In genomic region chr5:177302354-177303110, GRCh38 we compare ENCODE assay signal across 8 cellular contexts. TPM values are rescaled to one million over a fixed set of nuclear protein-coding genes. Genes with fewer than 3 reads are reported as not detected.
DNase-seq lines count a peak whose midpoint lies in the region; ATAC-seq, FAIRE-seq and TF ChIP-seq lines count a peak whose summit lies in the region.

No MANE protein-coding gene starts in this region.

- peak overlapping the region; percentile 95 for H3K4me3 Mint-ChIP-seq in activated naive CD8-positive, alpha-beta T cell treated with anti-CD3 and anti-CD28 coated beads, Interleukin-2, amount 10 ng/mL, durations not matched to agents 7 days and 5 days

- POLR2A ChIA-PET in activated naive CD8-positive, alpha-beta T cell treated with anti-CD3 and anti-CD28 coated beads, Interleukin-2, amount 10 ng/mL, durations not matched to agents 7 days and 5 days (lab: Charles Lee) = interaction anchor here (1.2 to 6.5 kb wide), 4 partner anchors 9 to 169 kb away, joined by 3 to 51 read pairs (median 10); partner anchors contain the start of genes MXD3 and NSD1

- no peaks in the 10 kb centered on the region for H3K9me3 Mint-ChIP-seq in activated naive CD8-positive, alpha-beta T cell treated with anti-CD3 and anti-CD28 coated beads, Interleukin-2, amount 10 ng/mL, durations not matched to agents 7 days and 5 days

- peak overlapping the region; percentile 98 for H3K9ac ChIP-seq in keratinocyte (ENCODE audit: control insufficient read depth, extremely low read depth, insufficient read depth, low read length)

- peaks cover 28% of the 10 kb centered on the region for H3K36me3 Mint-ChIP-seq in activated naive CD8-positive, alpha-beta T cell treated with anti-CD3 and anti-CD28 coated beads, Interleukin-2, amount 10 ng/mL, durations not matched to agents 7 days and 5 days

- H3K4me1 ChIP-seq in keratinocyte (ENCODE audit: control insufficient read depth, extremely low read depth, insufficient read depth, low read length) (peaks cover 48% of the 10 kb centered on the region), thoracic aorta (ENCODE audit: control insufficient read depth in 1 of 2, low read depth in 2 of 2) (peaks cover 32 to 40% of the 10 kb centered on the region in 2 donors)

- H3K9me3 ChIP-seq in keratinocyte (ENCODE audit: control insufficient read depth, low read depth, low read length) = no peaks in the 10 kb centered on the region
- no peaks in the 10 kb centered on the region for H3K9me3 ChIP-seq in thoracic aorta

- H3K27ac ChIP-seq in HL-60 (replicated peaks) (peak overlapping the region; percentile 87), keratinocyte (ENCODE audit: control insufficient read depth, insufficient read depth, low read length) (peak overlapping the region; percentile 72), thoracic aorta (no peak overlapping the region)

- H3K4me3 ChIP-seq in HL-60 (replicated peaks; ENCODE audit: insufficient read depth, low read length) (peak overlapping the region; percentile 91), keratinocyte (ENCODE audit: control insufficient read depth in 2 of 3, extremely low read depth in 1 of 3, insufficient read depth in 2 of 3, low read depth in 1 of 3, low read length in 3 of 3) (peak overlapping the region; percentile 84 to 87 (median 85)), thoracic aorta (peak overlapping the region; percentile 93)

- H3K27me3 ChIP-seq in HL-60 (ENCODE audit: insufficient read depth, poor library complexity, severe bottlenecking) (no peaks in the 10 kb centered on the region), keratinocyte (ENCODE audit: control insufficient read depth, extremely low read depth, insufficient read depth, low read length) (no peaks in the 10 kb centered on the region), thoracic aorta (replicated peaks; ENCODE audit: insufficient read depth) (no peaks in the 10 kb centered on the region)

- peak overlapping the region; percentile 79 for H3K4me2 ChIP-seq in keratinocyte (ENCODE audit: control insufficient read depth, extremely low read depth, insufficient read depth, low read depth, low read length)

- H3K9me1 ChIP-seq in keratinocyte (ENCODE audit: control insufficient read depth, extremely low read depth, insufficient read depth, low read length) = peaks cover 10% of the 10 kb centered on the region

- DNase-seq in AML-193 (lab: John Stamatoyannopoulos, UW) (peak; percentile 57 to 71), HL-60 (ENCODE audit: low read depth in 1 of 2, low spot score in 1 of 2) (peak in 1 of 2 experiments; percentile 31), keratinocyte (ENCODE audit: low read depth, low spot score) (no peak), thoracic aorta (ENCODE audit: low spot score) (no peak), anterior cingulate cortex (lab: John Stamatoyannopoulos, UW) (no peak)
- DNase-seq in activated naive CD8-positive, alpha-beta T cell treated with anti-CD3 and anti-CD28 coated beads, Interleukin-2, amount 10 ng/mL, durations not matched to agents 7 days and 5 days = no peak

- peaks cover 21% of the 10 kb centered on the region for H3K79me2 ChIP-seq in keratinocyte (ENCODE audit: control insufficient read depth, insufficient read depth, low read length)

- peaks cover 4 to 32% of the 10 kb centered on the region in 2 experiments for H3K36me3 ChIP-seq in keratinocyte (ENCODE audit: control insufficient read depth in 2 of 2, extremely low read depth in 1 of 2, insufficient read depth in 2 of 2, low read length in 2 of 2)
- H3K36me3 ChIP-seq in thoracic aorta = peaks cover 14% of the 10 kb centered on the region

- TF ChIP-seq CTCF in HL-60 (IDR thresholded peaks at IDR 0.05; ENCODE audit: insufficient read depth, low read length) (no peak), keratinocyte (optimal IDR thresholded peaks at IDR 0.05 in 1 of 3, IDR thresholded peaks at IDR 0.05 in 1 of 3, conservative IDR thresholded peaks at IDR 0.05 in 1 of 3; ENCODE audit: extremely low read depth in 1 of 3, insufficient read depth in 2 of 3, low read length in 3 of 3) (peak; percentile 24 to 38 (median 32)), thoracic aorta (IDR thresholded peaks at IDR 0.05) (no peak)

- no peak for FAIRE-seq in keratinocyte (lab: Jason Lieb, UNC)

- no peak overlapping the region for H2AFZ ChIP-seq in keratinocyte (ENCODE audit: control insufficient read depth, low read length)

- H3K27me3 Mint-ChIP-seq in activated naive CD8-positive, alpha-beta T cell treated with anti-CD3 and anti-CD28 coated beads, Interleukin-2, amount 10 ng/mL, durations not matched to agents 7 days and 5 days = no peaks in the 10 kb centered on the region

- peaks cover 10% of the 10 kb centered on the region for H4K20me1 ChIP-seq in keratinocyte (ENCODE audit: control insufficient read depth, extremely low read depth, insufficient read depth, low read length)

- no peak for ATAC-seq in activated naive CD8-positive, alpha-beta T cell treated with anti-CD3 and anti-CD28 coated beads, Interleukin-2, amount 10 ng/mL, durations not matched to agents 7 days and 5 days (ENCODE audit: low read depth)
- ATAC-seq in thoracic aorta (ENCODE audit: insufficient number of reproducible peaks, low FRiP score, low read depth) (no peak), GM18909 (IDR thresholded peaks at IDR 0.05; ENCODE audit: poor library complexity, unreplicated experiment) (no peak), HG02885 (IDR thresholded peaks at IDR 0.05; ENCODE audit: poor library complexity, unreplicated experiment) (no peak)

- H3K4me1 Mint-ChIP-seq in activated naive CD8-positive, alpha-beta T cell treated with anti-CD3 and anti-CD28 coated beads, Interleukin-2, amount 10 ng/mL, durations not matched to agents 7 days and 5 days = peaks cover 55% of the 10 kb centered on the region

- H3K27ac Mint-ChIP-seq in activated naive CD8-positive, alpha-beta T cell treated with anti-CD3 and anti-CD28 coated beads, Interleukin-2, amount 10 ng/mL, durations not matched to agents 7 days and 5 days = peak overlapping the region; percentile 88

- dilution Hi-C loops in keratinocyte (cut with MboI; ENCODE audit: extremely low pct_ligation_motif_present, low sequenced_read_pairs) = no loop called here

RNA-seq across cellular contexts. Expression of gene RAB24, which starts 1.0 kb away (rescaled TPM):
- 10 to 100 TPM; 39.0 to 46.6 TPM for total RNA-seq in activated naive CD8-positive, alpha-beta T cell treated with anti-CD3 and anti-CD28 coated beads, Interleukin-2, amount 10 ng/mL, durations not matched to agents 7 days and 5 days
- 20.0 to 40.1 TPM (median 22.4 TPM) in 3 replicates for polyA plus RNA-seq in keratinocyte
- polyA plus RNA-seq in keratinocyte (2011; ENCODE audit: low read depth) = 20.6 TPM
- polyA plus RNA-seq in keratinocyte (2011; cell fraction: cytosol; rRNA removed) = 10.6 and 16.5 TPM in 2 replicates
- polyA plus RNA-seq in keratinocyte (2011; cell fraction: nucleus; rRNA removed) = 68.5 and 68.8 TPM in 2 replicates
- polyA plus RNA-seq in keratinocyte (2012; ENCODE audit: low replicate concordance) = 15.0 and 31.1 TPM in 2 replicates
- polyA minus RNA-seq in keratinocyte = 2.8 to 7.8 TPM (median 5.0 TPM) in 3 replicates
- polyA minus RNA-seq in keratinocyte (2011; cell fraction: cytosol; rRNA and poly(A)+ RNA removed) = 8.8 TPM
- 8.5 and 11.3 TPM in 2 replicates for polyA minus RNA-seq in keratinocyte (2011; cell fraction: nucleus; rRNA and poly(A)+ RNA removed)
- 10 to 100 TPM; 23.8 to 35.2 TPM for total RNA-seq in thoracic aorta

RNA-seq across cellular contexts. Expression of gene PRELID1, which starts 1.1 kb away (rescaled TPM):
- 100 to 1,000 TPM; 104 TPM for total RNA-seq in activated naive CD8-positive, alpha-beta T cell treated with anti-CD3 and anti-CD28 coated beads, Interleukin-2, amount 10 ng/mL, durations not matched to agents 7 days and 5 days
- 245 to 280 TPM (median 248 TPM) in 3 replicates for polyA plus RNA-seq in keratinocyte
- polyA plus RNA-seq in keratinocyte (2011; ENCODE audit: low read depth) = 267 TPM
- 239 and 268 TPM in 2 replicates for polyA plus RNA-seq in keratinocyte (2011; cell fraction: cytosol; rRNA removed)
- 78.9 and 81.4 TPM in 2 replicates for polyA plus RNA-seq in keratinocyte (2011; cell fraction: nucleus; rRNA removed)
- 133 and 194 TPM in 2 replicates for polyA plus RNA-seq in keratinocyte (2012; ENCODE audit: low replicate concordance)
- 138 to 146 TPM (median 141 TPM) in 3 replicates for polyA minus RNA-seq in keratinocyte
- 170 TPM for polyA minus RNA-seq in keratinocyte (2011; cell fraction: cytosol; rRNA and poly(A)+ RNA removed)
- polyA minus RNA-seq in keratinocyte (2011; cell fraction: nucleus; rRNA and poly(A)+ RNA removed) = 29.3 and 33.7 TPM in 2 replicates
- total RNA-seq in thoracic aorta = 10 to 100 TPM; 42.2 to 54.0 TPM

RNA-seq across cellular contexts. Expression of gene MXD3, which starts 9.2 kb away (rescaled TPM):
- 10 to 100 TPM; 85.0 to 94.0 TPM for total RNA-seq in activated naive CD8-positive, alpha-beta T cell treated with anti-CD3 and anti-CD28 coated beads, Interleukin-2, amount 10 ng/mL, durations not matched to agents 7 days and 5 days
- 0.69 to 1.2 TPM (median 0.97 TPM) in 3 replicates for polyA plus RNA-seq in keratinocyte
- polyA plus RNA-seq in keratinocyte (2011; ENCODE audit: low read depth) = 1.1 TPM
- 0.10 and 0.26 TPM in 2 replicates for polyA plus RNA-seq in keratinocyte (2011; cell fraction: cytosol; rRNA removed)
- 2.9 and 6.7 TPM in 2 replicates for polyA plus RNA-seq in keratinocyte (2011; cell fraction: nucleus; rRNA removed)
- 1.3 and 2.7 TPM in 2 replicates for polyA plus RNA-seq in keratinocyte (2012; ENCODE audit: low replicate concordance)
- polyA minus RNA-seq in keratinocyte = 1.0 to 1.2 TPM (median 1.1 TPM) in 3 replicates
- polyA minus RNA-seq in keratinocyte (2011; cell fraction: cytosol; rRNA and poly(A)+ RNA removed) = 2.1 TPM
- polyA minus RNA-seq in keratinocyte (2011; cell fraction: nucleus; rRNA and poly(A)+ RNA removed) = 1.7 and 2.6 TPM in 2 replicates
- total RNA-seq in thoracic aorta = 10 to 100 TPM; 11.9 to 17.6 TPM

RNA-seq across cellular contexts. Expression of gene LMAN2, which starts 48.9 kb away (rescaled TPM):
- total RNA-seq in activated naive CD8-positive, alpha-beta T cell treated with anti-CD3 and anti-CD28 coated beads, Interleukin-2, amount 10 ng/mL, durations not matched to agents 7 days and 5 days = 100 to 1,000 TPM; 110 to 116 TPM
- polyA plus RNA-seq in keratinocyte = 105 to 147 TPM (median 146 TPM) in 3 replicates
- 123 TPM for polyA plus RNA-seq in keratinocyte (2011; ENCODE audit: low read depth)
- polyA plus RNA-seq in keratinocyte (2011; cell fraction: cytosol; rRNA removed) = 97.8 and 116 TPM in 2 replicates
- polyA plus RNA-seq in keratinocyte (2011; cell fraction: nucleus; rRNA removed) = 203 and 245 TPM in 2 replicates
- 87.3 and 153 TPM in 2 replicates for polyA plus RNA-seq in keratinocyte (2012; ENCODE audit: low replicate concordance)
- polyA minus RNA-seq in keratinocyte = 165 to 210 TPM (median 166 TPM) in 3 replicates
- 248 TPM for polyA minus RNA-seq in keratinocyte (2011; cell fraction: cytosol; rRNA and poly(A)+ RNA removed)
- 118 and 135 TPM in 2 replicates for polyA minus RNA-seq in keratinocyte (2011; cell fraction: nucleus; rRNA and poly(A)+ RNA removed)
- 100 to 1,000 TPM; 159 to 167 TPM for total RNA-seq in thoracic aorta

RNA-seq across cellular contexts. Expression of gene RGS14, which starts 55.2 kb away (rescaled TPM):
- 100 to 1,000 TPM; 113 to 124 TPM for total RNA-seq in activated naive CD8-positive, alpha-beta T cell treated with anti-CD3 and anti-CD28 coated beads, Interleukin-2, amount 10 ng/mL, durations not matched to agents 7 days and 5 days
- 8.6 to 10.6 TPM (median 9.3 TPM) in 3 replicates for polyA plus RNA-seq in keratinocyte
- polyA plus RNA-seq in keratinocyte (2011; ENCODE audit: low read depth) = 1.1 TPM
- polyA plus RNA-seq in keratinocyte (2011; cell fraction: cytosol; rRNA removed) = 5.3 and 14.2 TPM in 2 replicates
- 12.9 and 17.9 TPM in 2 replicates for polyA plus RNA-seq in keratinocyte (2011; cell fraction: nucleus; rRNA removed)
- polyA plus RNA-seq in keratinocyte (2012; ENCODE audit: low replicate concordance) = 3.5 and 10.1 TPM in 2 replicates
- 3.4 to 13.1 TPM (median 5.4 TPM) in 3 replicates for polyA minus RNA-seq in keratinocyte
- 10.2 TPM for polyA minus RNA-seq in keratinocyte (2011; cell fraction: cytosol; rRNA and poly(A)+ RNA removed)
- polyA minus RNA-seq in keratinocyte (2011; cell fraction: nucleus; rRNA and poly(A)+ RNA removed) = 4.0 and 5.9 TPM in 2 replicates
- total RNA-seq in thoracic aorta = 10 to 100 TPM in 1 of 2 donors, 1 to 10 TPM in 1; 4.9 to 12.6 TPM

Comparison
In these comparisons a context has a peak if more than half of its experiments do, and no peak if none do; other contexts are left out.
1. DNase-seq: peak in AML-193 (2 of 2); none in activated naive CD8-positive, alpha-beta T cell treated with anti-CD3 and anti-CD28 coated beads, Interleukin-2, amount 10 ng/mL, durations not matched to agents 7 days and 5 days (single experiment), keratinocyte (single experiment), thoracic aorta (single experiment) and anterior cingulate cortex (0 of 58).
2. H3K27ac ChIP-seq: peak in HL-60 (single experiment) and keratinocyte (single experiment); none in thoracic aorta (0 of 2).
3. CTCF ChIP-seq: peak in keratinocyte (3 of 3); none in HL-60 (single experiment) and thoracic aorta (single experiment).
4. RNA of gene MXD3, which starts 9.2 kb away (total RNA-seq): 85.0 to 94.0 TPM in activated naive CD8-positive, alpha-beta T cell treated with anti-CD3 and anti-CD28 coated beads, Interleukin-2, amount 10 ng/mL, durations not matched to agents 7 days and 5 days; 11.9 to 17.6 TPM in thoracic aorta; every median in the first group is over 4 times any median in the second.
5. Peak in every context shown above with its lines, with median percentiles within 50 percentile points of each other: H3K4me3 ChIP-seq.